12 cellular contexts compared by ENCODE assay signal in the genomic region with DNA sequence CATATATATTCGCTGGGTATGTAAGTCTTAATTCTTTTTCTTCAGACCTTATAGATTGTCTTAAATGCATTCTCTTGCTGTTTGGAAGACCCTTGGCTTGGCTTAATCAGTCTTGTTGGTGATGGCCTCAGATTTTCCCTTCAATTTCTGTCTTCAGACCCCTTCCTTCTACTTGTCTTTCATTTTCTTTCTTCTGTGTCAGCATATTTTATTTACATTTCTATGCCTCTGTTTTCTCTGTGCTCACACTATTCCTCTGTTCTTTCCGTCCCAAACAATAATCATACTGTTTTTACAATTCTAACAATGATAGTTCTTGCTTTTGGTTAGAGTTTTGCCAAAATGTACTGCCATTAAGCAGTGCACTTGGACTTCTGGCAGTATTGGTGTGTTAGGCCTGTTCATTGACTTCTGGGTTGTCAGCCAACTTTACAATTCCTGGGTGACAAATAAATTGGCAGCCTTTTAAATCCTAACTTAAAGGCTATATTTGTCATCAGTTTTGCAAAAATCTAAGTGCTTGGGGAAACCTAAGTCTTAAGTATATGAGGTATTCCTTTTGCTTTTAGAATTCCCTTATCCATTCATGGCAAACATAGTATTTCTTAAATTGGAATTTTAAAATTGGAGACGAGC. TPM values are rescaled to one million over a fixed set of nuclear protein-coding genes. Genes with fewer than 3 reads are reported as not detected.
DNase-seq lines count a peak whose midpoint lies in the region; ATAC-seq, FAIRE-seq and TF ChIP-seq lines count a peak whose summit lies in the region.
"Had no signal": no experiment of that assay in that cellular context is flagged by ENCODE, and none has a peak within 500 bp of the region (broad histone marks: within the 10 kb centered on the region; RNA-seq: fewer than 3 reads in every experiment).

No MANE protein-coding gene starts in this region.

- no peak for TF ChIP-seq CTCF in A549 (IDR thresholded peaks at IDR 0.05)
- no peak for TF ChIP-seq CTCF in choroid plexus epithelial cell (conservative IDR thresholded peaks at IDR 0.05; ENCODE audit: low read depth, low read length)
- no peak for TF ChIP-seq CTCF in nephron progenitor cell (IDR thresholded peaks at IDR 0.05)

- no peak for ATAC-seq in A549
- ATAC-seq in GM18868 (IDR thresholded peaks at IDR 0.05; ENCODE audit: unreplicated experiment): no peak

- no peak overlapping the region for H2BK15ac ChIP-seq in mesenchymal stem cell (ENCODE audit: low read depth, poor library complexity, severe bottlenecking)

- H3K23ac ChIP-seq in mesenchymal stem cell (ENCODE audit: low read length in 2 of 2): no peak overlapping the region

- H2BK5ac ChIP-seq in mesenchymal stem cell (ENCODE audit: low read depth, low read length, poor library complexity, severe bottlenecking): no peak overlapping the region

- H2AK5ac ChIP-seq in mesenchymal stem cell (ENCODE audit: low read length, severe bottlenecking): no peak overlapping the region

- TF ChIP-seq POLR2A in A549 (IDR thresholded peaks at IDR 0.05; ENCODE audit: low read length): no peak

- no peak for FAIRE-seq in A549 (lab: Jason Lieb, UNC)

- H3K9me3 Mint-ChIP-seq in nephron progenitor cell: peaks cover 13% of the 10 kb centered on the region
- H3K9me3 Mint-ChIP-seq: immature natural killer cell had no signal

- no peaks in the 10 kb centered on the region for H3K27me3 Mint-ChIP-seq in nephron progenitor cell (ENCODE audit: low read depth, poor library complexity)

- no peak for DNase-seq in A549 (ENCODE audit: low read depth in 1 of 2, low spot score in 1 of 2)
- DNase-seq in NCI-H446 (lab: John Stamatoyannopoulos, UW): peak; percentile 63 to 64
- peak; percentile 31 for DNase-seq in choroid plexus epithelial cell (ENCODE audit: low read depth)
- DNase-seq in mesenchymal stem cell: peak; percentile 45
- no peak for DNase-seq in dedifferentiated amniotic fluid mesenchymal stem cell (ENCODE audit: extremely low spot score)
- DNase-seq in nephron progenitor cell: no peak
- no peak for DNase-seq in KBM-7
- DNase-seq: 8988T; anterior cingulate cortex; immature natural killer cell; stimulated activated naive CD4-positive, alpha-beta T cell treated with Interleukin-2 at 50 U/mL for 16 hours had no signal

- H3K4me1 ChIP-seq in A549: peaks cover 29% of the 10 kb centered on the region
- H3K4me1 ChIP-seq in mesenchymal stem cell (ENCODE audit: control insufficient read depth, insufficient read depth, low read depth, low read length): no peaks in the 10 kb centered on the region

- peak overlapping the region; percentile 53 for H3K9ac ChIP-seq in mesenchymal stem cell (ENCODE audit: low read length)

- no peak overlapping the region for H2BK120ac ChIP-seq in mesenchymal stem cell (ENCODE audit: low read depth, low read length)

- H4K8ac ChIP-seq in mesenchymal stem cell (ENCODE audit: low read length): no peak overlapping the region

- H3K27ac Mint-ChIP-seq in nephron progenitor cell: no peak overlapping the region

- H3K4me1 Mint-ChIP-seq in nephron progenitor cell: no peaks in the 10 kb centered on the region

- POLR2A ChIA-PET in A549 (lab: Yijun Ruan, JAX): interaction anchor here (1.3 kb wide), 1 partner anchor 132 kb away, joined by 5 read pairs; no protein-coding TSS in a partner anchor

- H3K36me3 Mint-ChIP-seq in nephron progenitor cell (ENCODE audit: low read depth): peaks cover 15% of the 10 kb centered on the region

- no peaks in the 10 kb centered on the region for H3K27me3 ChIP-seq in mesenchymal stem cell (ENCODE audit: control insufficient read depth in 1 of 2, insufficient read depth in 1 of 2, low read length in 2 of 2)

- H3K4me2 ChIP-seq in A549: peak overlapping the region; percentile 66
- H3K4me2 ChIP-seq in mesenchymal stem cell (ENCODE audit: low read length, poor library complexity, severe bottlenecking): peak overlapping the region; percentile 34

- H4K91ac ChIP-seq in mesenchymal stem cell (ENCODE audit: low read length): no peak overlapping the region

- H3K79me1 ChIP-seq in mesenchymal stem cell (replicated peaks; ENCODE audit: low read length, poor library complexity, severe bottlenecking): peaks cover 2% of the 10 kb centered on the region

- peak overlapping the region; percentile 62 to 84 for H3K18ac ChIP-seq in mesenchymal stem cell (ENCODE audit: low read depth in 1 of 2, low read length in 2 of 2)

- H3K9me3 ChIP-seq in A549 (no peaks in the 10 kb centered on the region), mesenchymal stem cell (ENCODE audit: control insufficient read depth, low read length) (no peaks in the 10 kb centered on the region)

- CTCF ChIA-PET in A549 (lab: Yijun Ruan, JAX): interaction anchor here (0.9 to 1.6 kb wide), 4 partner anchors 19 to 187 kb away, joined by 4 to 8 read pairs (median 4); partner anchors contain the start of gene LOX

- no peak overlapping the region for H2AFZ ChIP-seq in mesenchymal stem cell (ENCODE audit: low read depth, low read length)

- TF ChIP-seq EP300 in A549 (IDR thresholded peaks at IDR 0.05): no peak

- H3K36me3 ChIP-seq in mesenchymal stem cell (ENCODE audit: control insufficient read depth in 1 of 2, insufficient read depth in 2 of 2, low read depth in 1 of 2, low read length in 2 of 2): no peaks in the 10 kb centered on the region

- TF ChIP-seq RAD21 in A549 (conservative IDR thresholded peaks at IDR 0.05 in 1 of 2, IDR thresholded peaks at IDR 0.05 in 1 of 2): no peak

- no peak overlapping the region for H3K14ac ChIP-seq in mesenchymal stem cell (ENCODE audit: low read length in 2 of 2)

- in situ Hi-C loops in KBM-7 (cut with MboI; ENCODE audit: low pct_unique_long_range_greater_than_20kb, low sequenced_read_pairs): no loop called here

- peak overlapping the region in 1 of 2 experiments; percentile 94 for H2BK12ac ChIP-seq in mesenchymal stem cell (ENCODE audit: low read length in 2 of 2)

- H3K27ac ChIP-seq in A549 (no peak overlapping the region; a peak in 1 of 6 replicates), mesenchymal stem cell (ENCODE audit: low read length, poor library complexity, severe bottlenecking) (peak overlapping the region; percentile 85)

- H3K4ac ChIP-seq in mesenchymal stem cell (ENCODE audit: low read depth in 1 of 2, low read length in 2 of 2): peak overlapping the region in 1 of 2 experiments; percentile 93

- no peak overlapping the region for H3K4me3 Mint-ChIP-seq in nephron progenitor cell
- H3K4me3 Mint-ChIP-seq: immature natural killer cell had no signal

- WGBS in A549 (ENCODE audit: missing lambda C conversion rate): 53% methylated on average over 3 of the region's 3 CpGs
- WGBS in mesenchymal stem cell: 83% methylated on average over 1 of the region's 3 CpGs

- H3K4me3 ChIP-seq in A549 (no peak overlapping the region), choroid plexus epithelial cell (ENCODE audit: low read depth, low read length) (no peak overlapping the region), mesenchymal stem cell (ENCODE audit: insufficient read depth in 1 of 2, low read depth in 1 of 2, low read length in 2 of 2) (peak overlapping the region in 1 of 2 experiments; percentile 54)

TF ChIP-seq in A549, 52 proteins besides CTCF, POLR2A, EP300 and RAD21:
- TF ChIP-seq MAFK (IDR thresholded peaks at IDR 0.05; ENCODE audit: partially characterized antibody): peak; percentile 91
- no peak for TF ChIP-seq NFE2L2 (conservative IDR thresholded peaks at IDR 0.05; ENCODE audit: low read length)

RNA-seq across cellular contexts. Expression of gene SRFBP1, which starts 8.0 kb away (rescaled TPM):
- 10.5 and 16.0 TPM in 2 replicates for polyA plus RNA-seq in A549 (2011; rRNA removed)
- polyA plus RNA-seq in A549 (2012; cell fraction: cytosol; rRNA removed): 1.5 and 1.6 TPM in 2 replicates
- polyA plus RNA-seq in A549 (2012; cell fraction: nucleus; rRNA removed): 0.76 and 1.5 TPM in 2 replicates
- polyA plus RNA-seq in A549 (2017; fragmentation: RNase III; extraction: RNeasy Plus Mini Kit Qiagen cat#74134 plus additional on column Dnase treatment): 9.8 to 10.7 TPM (median 10.0 TPM) in 3 replicates
- polyA minus RNA-seq in A549 (2011; rRNA and poly(A)+ RNA removed): 4.8 and 5.8 TPM in 2 replicates
- 11.7 TPM for polyA plus RNA-seq in mesenchymal stem cell (2013, experiment 1 of 2)
- 12.4 TPM for polyA plus RNA-seq in mesenchymal stem cell (2013, experiment 2 of 2)

Comparison
In these comparisons a context has a peak if more than half of its experiments do, and no peak if none do; other contexts are left out.
1. DNase-seq: peak in NCI-H446 (2 of 2), choroid plexus epithelial cell (single experiment) and mesenchymal stem cell (single experiment); none in A549 (0 of 2), dedifferentiated amniotic fluid mesenchymal stem cell (single experiment), nephron progenitor cell (single experiment) and KBM-7 (single experiment).